In the genomic region with DNA sequence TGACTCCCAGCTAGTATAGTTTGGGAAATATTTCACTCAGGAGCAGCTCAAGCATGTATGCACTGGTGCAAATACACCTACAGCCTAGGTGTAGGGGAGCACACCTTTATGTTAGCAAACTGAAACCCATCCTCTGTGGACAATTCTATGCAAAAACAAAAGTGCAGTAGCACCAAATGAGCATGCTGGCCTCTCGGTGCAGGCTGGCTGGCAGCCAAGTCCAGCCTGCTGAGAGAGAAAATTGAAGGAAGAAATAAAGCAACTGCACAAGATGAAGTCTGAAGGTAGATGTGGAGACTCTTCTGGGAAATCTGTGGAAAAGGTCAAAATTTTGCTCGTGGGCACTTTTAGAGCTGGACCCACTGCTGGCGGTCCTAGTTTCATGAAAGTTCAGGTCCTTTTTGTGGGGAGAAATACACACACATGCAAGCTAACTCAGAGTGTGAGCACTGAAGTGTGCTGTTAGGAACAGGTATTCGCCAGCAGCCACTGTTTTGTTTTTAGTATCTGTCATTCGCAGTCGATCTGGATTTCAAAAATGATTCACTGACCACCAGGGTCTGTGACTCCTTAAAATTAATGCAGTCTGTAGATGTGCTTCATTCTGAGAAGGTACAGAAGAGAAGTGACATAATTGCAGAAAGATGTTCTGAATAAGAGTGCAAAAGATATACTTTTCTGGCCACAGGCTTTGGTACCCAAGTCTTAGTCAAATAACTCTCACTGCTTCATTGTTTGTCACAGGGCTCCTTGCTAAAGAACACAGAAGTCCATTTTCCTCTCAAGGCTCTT, we compare ENCODE assay signal across 1 cellular context.
TF ChIP-seq lines count a peak whose summit lies in the region.

No MANE protein-coding gene starts in this region.

TF ChIP-seq in H1, 55 proteins besides CTCF, POLR2A, EP300 and RAD21:
- TF ChIP-seq TAF7 (optimal IDR thresholded peaks at IDR 0.05; ENCODE audit: borderline replicate concordance, low read depth, low read length), result no peak
- TF ChIP-seq, protein P1, sequence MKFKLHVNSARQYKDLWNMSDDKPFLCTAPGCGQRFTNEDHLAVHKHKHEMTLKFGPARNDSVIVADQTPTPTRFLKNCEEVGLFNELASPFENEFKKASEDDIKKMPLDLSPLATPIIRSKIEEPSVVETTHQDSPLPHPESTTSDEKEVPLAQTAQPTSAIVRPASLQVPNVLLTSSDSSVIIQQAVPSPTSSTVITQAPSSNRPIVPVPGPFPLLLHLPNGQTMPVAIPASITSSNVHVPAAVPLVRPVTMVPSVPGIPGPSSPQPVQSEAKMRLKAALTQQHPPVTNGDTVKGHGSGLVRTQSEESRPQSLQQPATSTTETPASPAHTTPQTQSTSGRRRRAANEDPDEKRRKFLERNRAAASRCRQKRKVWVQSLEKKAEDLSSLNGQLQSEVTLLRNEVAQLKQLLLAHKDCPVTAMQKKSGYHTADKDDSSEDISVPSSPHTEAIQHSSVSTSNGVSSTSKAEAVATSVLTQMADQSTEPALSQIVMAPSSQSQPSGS (IDR thresholded peaks at IDR 0.05; ENCODE audit: low read length), result no peak
- TF ChIP-seq, protein P2, sequence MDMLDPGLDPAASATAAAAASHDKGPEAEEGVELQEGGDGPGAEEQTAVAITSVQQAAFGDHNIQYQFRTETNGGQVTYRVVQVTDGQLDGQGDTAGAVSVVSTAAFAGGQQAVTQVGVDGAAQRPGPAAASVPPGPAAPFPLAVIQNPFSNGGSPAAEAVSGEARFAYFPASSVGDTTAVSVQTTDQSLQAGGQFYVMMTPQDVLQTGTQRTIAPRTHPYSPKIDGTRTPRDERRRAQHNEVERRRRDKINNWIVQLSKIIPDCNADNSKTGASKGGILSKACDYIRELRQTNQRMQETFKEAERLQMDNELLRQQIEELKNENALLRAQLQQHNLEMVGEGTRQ (IDR thresholded peaks at IDR 0.05; ENCODE audit: low read length), result no peak
- no peak for TF ChIP-seq KDM4A (IDR thresholded peaks at IDR 0.05; ENCODE audit: low read depth, low read length, severe bottlenecking)
- TF ChIP-seq, protein P3, sequence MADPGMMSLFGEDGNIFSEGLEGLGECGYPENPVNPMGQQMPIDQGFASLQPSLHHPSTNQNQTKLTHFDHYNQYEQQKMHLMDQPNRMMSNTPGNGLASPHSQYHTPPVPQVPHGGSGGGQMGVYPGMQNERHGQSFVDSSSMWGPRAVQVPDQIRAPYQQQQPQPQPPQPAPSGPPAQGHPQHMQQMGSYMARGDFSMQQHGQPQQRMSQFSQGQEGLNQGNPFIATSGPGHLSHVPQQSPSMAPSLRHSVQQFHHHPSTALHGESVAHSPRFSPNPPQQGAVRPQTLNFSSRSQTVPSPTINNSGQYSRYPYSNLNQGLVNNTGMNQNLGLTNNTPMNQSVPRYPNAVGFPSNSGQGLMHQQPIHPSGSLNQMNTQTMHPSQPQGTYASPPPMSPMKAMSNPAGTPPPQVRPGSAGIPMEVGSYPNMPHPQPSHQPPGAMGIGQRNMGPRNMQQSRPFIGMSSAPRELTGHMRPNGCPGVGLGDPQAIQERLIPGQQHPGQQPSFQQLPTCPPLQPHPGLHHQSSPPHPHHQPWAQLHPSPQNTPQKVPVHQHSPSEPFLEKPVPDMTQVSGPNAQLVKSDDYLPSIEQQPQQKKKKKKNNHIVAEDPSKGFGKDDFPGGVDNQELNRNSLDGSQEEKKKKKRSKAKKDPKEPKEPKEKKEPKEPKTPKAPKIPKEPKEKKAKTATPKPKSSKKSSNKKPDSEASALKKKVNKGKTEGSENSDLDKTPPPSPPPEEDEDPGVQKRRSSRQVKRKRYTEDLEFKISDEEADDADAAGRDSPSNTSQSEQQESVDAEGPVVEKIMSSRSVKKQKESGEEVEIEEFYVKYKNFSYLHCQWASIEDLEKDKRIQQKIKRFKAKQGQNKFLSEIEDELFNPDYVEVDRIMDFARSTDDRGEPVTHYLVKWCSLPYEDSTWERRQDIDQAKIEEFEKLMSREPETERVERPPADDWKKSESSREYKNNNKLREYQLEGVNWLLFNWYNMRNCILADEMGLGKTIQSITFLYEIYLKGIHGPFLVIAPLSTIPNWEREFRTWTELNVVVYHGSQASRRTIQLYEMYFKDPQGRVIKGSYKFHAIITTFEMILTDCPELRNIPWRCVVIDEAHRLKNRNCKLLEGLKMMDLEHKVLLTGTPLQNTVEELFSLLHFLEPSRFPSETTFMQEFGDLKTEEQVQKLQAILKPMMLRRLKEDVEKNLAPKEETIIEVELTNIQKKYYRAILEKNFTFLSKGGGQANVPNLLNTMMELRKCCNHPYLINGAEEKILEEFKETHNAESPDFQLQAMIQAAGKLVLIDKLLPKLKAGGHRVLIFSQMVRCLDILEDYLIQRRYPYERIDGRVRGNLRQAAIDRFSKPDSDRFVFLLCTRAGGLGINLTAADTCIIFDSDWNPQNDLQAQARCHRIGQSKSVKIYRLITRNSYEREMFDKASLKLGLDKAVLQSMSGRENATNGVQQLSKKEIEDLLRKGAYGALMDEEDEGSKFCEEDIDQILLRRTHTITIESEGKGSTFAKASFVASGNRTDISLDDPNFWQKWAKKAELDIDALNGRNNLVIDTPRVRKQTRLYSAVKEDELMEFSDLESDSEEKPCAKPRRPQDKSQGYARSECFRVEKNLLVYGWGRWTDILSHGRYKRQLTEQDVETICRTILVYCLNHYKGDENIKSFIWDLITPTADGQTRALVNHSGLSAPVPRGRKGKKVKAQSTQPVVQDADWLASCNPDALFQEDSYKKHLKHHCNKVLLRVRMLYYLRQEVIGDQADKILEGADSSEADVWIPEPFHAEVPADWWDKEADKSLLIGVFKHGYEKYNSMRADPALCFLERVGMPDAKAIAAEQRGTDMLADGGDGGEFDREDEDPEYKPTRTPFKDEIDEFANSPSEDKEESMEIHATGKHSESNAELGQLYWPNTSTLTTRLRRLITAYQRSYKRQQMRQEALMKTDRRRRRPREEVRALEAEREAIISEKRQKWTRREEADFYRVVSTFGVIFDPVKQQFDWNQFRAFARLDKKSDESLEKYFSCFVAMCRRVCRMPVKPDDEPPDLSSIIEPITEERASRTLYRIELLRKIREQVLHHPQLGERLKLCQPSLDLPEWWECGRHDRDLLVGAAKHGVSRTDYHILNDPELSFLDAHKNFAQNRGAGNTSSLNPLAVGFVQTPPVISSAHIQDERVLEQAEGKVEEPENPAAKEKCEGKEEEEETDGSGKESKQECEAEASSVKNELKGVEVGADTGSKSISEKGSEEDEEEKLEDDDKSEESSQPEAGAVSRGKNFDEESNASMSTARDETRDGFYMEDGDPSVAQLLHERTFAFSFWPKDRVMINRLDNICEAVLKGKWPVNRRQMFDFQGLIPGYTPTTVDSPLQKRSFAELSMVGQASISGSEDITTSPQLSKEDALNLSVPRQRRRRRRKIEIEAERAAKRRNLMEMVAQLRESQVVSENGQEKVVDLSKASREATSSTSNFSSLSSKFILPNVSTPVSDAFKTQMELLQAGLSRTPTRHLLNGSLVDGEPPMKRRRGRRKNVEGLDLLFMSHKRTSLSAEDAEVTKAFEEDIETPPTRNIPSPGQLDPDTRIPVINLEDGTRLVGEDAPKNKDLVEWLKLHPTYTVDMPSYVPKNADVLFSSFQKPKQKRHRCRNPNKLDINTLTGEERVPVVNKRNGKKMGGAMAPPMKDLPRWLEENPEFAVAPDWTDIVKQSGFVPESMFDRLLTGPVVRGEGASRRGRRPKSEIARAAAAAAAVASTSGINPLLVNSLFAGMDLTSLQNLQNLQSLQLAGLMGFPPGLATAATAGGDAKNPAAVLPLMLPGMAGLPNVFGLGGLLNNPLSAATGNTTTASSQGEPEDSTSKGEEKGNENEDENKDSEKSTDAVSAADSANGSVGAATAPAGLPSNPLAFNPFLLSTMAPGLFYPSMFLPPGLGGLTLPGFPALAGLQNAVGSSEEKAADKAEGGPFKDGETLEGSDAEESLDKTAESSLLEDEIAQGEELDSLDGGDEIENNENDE (IDR thresholded peaks at IDR 0.05; ENCODE audit: insufficient replicate concordance, low read length), result no peak
- no peak for TF ChIP-seq CHD2 (IDR thresholded peaks at IDR 0.05; ENCODE audit: low read length)
- no peak for TF ChIP-seq RXRA (IDR thresholded peaks at IDR 0.05; ENCODE audit: insufficient read depth, low read depth, low read length)
- TF ChIP-seq RFX5 (IDR thresholded peaks at IDR 0.05; ENCODE audit: borderline replicate concordance, low read depth, low read length), result no peak
- TF ChIP-seq BCL11A (IDR thresholded peaks at IDR 0.05; ENCODE audit: low read depth in 2 of 2, low read length in 2 of 2), result no peak
- no peak for TF ChIP-seq MAFK (IDR thresholded peaks at IDR 0.05; ENCODE audit: low read depth, low read length)
- no peak for TF ChIP-seq TEAD4 (IDR thresholded peaks at IDR 0.05; ENCODE audit: low read depth, low read length)
- TF ChIP-seq GABPA (IDR thresholded peaks at IDR 0.05; ENCODE audit: borderline replicate concordance, insufficient read depth, low read length), result no peak
- TF ChIP-seq CEBPB (IDR thresholded peaks at IDR 0.05; ENCODE audit: low read depth, low read length), result no peak
- no peak for TF ChIP-seq HDAC6 (IDR thresholded peaks at IDR 0.05; ENCODE audit: low read depth, low read length)
- no peak for TF ChIP-seq BRCA1 (IDR thresholded peaks at IDR 0.05; ENCODE audit: low read depth, low read length)
- no peak for TF ChIP-seq TAF1 (IDR thresholded peaks at IDR 0.05; ENCODE audit: low read depth, low read length)
- no peak for TF ChIP-seq YY1 (IDR thresholded peaks at IDR 0.05; ENCODE audit: low read depth, low read length)
- no peak for TF ChIP-seq TCF12 (IDR thresholded peaks at IDR 0.05; ENCODE audit: low read depth, low read length)
- TF ChIP-seq, protein P4, sequence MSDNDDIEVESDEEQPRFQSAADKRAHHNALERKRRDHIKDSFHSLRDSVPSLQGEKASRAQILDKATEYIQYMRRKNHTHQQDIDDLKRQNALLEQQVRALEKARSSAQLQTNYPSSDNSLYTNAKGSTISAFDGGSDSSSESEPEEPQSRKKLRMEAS (IDR thresholded peaks at IDR 0.05), result no peak
